8 cellular contexts compared by ENCODE assay signal in the genomic region with DNA sequence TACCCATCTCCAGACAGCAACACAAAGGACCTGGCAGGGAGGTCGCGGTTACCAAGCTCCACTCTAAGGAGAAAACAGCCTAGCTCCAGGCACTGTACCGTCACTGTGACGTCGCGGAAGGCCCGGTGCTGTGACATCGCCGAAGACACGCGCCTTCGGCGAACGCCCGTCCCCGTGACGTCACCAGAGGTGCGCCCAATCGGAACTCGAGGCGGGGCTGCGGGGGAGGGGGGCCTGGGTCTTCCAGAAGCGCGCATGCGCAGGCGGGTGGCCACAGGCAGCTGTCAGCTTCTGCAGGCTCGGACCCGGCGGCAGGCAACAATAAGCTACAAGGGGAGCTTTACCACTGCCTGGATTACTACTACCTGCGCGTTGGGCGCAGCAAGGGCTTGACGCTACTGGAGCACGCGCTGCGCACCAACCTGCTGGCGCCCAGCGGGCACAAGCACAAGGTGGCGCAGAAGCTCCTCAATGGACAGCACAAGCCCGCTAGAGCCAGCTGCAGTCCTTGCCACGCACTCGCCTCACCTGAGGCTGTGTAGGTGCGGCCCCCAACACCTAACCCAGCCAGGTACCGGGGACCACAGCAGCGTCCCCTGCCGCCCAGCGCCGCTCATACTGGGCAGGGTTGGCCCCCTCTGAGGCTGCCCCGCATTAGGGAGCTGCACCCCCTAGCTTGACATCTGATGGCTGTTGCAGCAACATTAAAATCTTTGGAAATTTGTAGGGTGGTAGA.
DNase-seq lines count a peak whose midpoint lies in the region; ATAC-seq and TF ChIP-seq lines count a peak whose summit lies in the region.

No MANE protein-coding gene starts in this region.

- H3K36me3 ChIP-seq in esophagus squamous epithelium (peaks cover 0 to 11% (median 0%) of the 10 kb centered on the region in 3 donors), mucosa of rectum (ENCODE audit: control insufficient read depth in 2 of 2, insufficient read depth in 2 of 2, low read length in 2 of 2) (peaks cover 0 to 5% of the 10 kb centered on the region in 2 donors)

- H3K9me3 ChIP-seq in esophagus squamous epithelium (no peaks in the 10 kb centered on the region), mucosa of rectum (ENCODE audit: control insufficient read depth in 2 of 2, low read length in 2 of 2) (no peaks in the 10 kb centered on the region)

- TF ChIP-seq POLR2A in esophagus squamous epithelium (IDR thresholded peaks at IDR 0.05): no peak

- ATAC-seq in HG03025 (IDR thresholded peaks at IDR 0.05; ENCODE audit: low FRiP score, unreplicated experiment): peak; percentile 45

- 0 to 60% methylated on average over 2 to 8 of the region's 49 CpGs for WGBS in esophagus squamous epithelium, 2 donors

- DNase-seq in NCI-H748 (lab: John Stamatoyannopoulos, UW; ENCODE audit: unreplicated experiment): peak; percentile 96
- DNase-seq in activated T-helper 1 cell treated with Interleukin-2 at 50 U/mL for 16 hours (ENCODE audit: low read depth): peak; percentile 70
- DNase-seq in esophagus squamous epithelium (lab: John Stamatoyannopoulos, UW): peak; percentile 12
- DNase-seq in stimulated activated CD8-positive, alpha-beta memory T cell treated with anti-CD3 and anti-CD28 coated beads, Interleukin-4, amount 100 ng/mL, for 1 hour (ENCODE audit: low read depth in 2 of 2, low spot score in 1 of 2): peak; percentile 38 to 57
- no peak for DNase-seq in NCI-H226

- H3K9ac ChIP-seq in mucosa of rectum (ENCODE audit: low read depth in 1 of 2, low read length in 2 of 2): peak overlapping the region; percentile 41 to 55

- H3K4me1 ChIP-seq in esophagus squamous epithelium: peaks cover 9 to 16% (median 12%) of the 10 kb centered on the region in 3 donors
- H3K4me1 ChIP-seq in mucosa of rectum (ENCODE audit: control insufficient read depth in 2 of 2, insufficient read depth in 2 of 2, low read length in 2 of 2): peaks cover 0 to 11% of the 10 kb centered on the region in 2 donors

- TF ChIP-seq CTCF in GM12873 (IDR thresholded peaks at IDR 0.05; ENCODE audit: insufficient read depth, low read depth, low read length, missing control alignments) (peak; percentile 54), esophagus squamous epithelium (IDR thresholded peaks at IDR 0.05) (peak; percentile 14 to 64 (median 40))

- H3K4me3 ChIP-seq in esophagus squamous epithelium (peak overlapping the region; percentile 34 to 76 (median 52)), mucosa of rectum (ENCODE audit: low read length in 2 of 2) (peak overlapping the region; percentile 66 to 82)

- H3K27me3 ChIP-seq in esophagus squamous epithelium (no peaks in the 10 kb centered on the region), mucosa of rectum (ENCODE audit: control insufficient read depth in 2 of 2, insufficient read depth in 2 of 2, low read length in 2 of 2) (no peaks in the 10 kb centered on the region)

- intact Hi-C loops in esophagus squamous epithelium (cut with DNase I): no loop called here

- peak overlapping the region; percentile 43 to 68 (median 52) for H3K27ac ChIP-seq in esophagus squamous epithelium
- H3K27ac ChIP-seq in mucosa of rectum (ENCODE audit: low read depth in 2 of 2, low read length in 2 of 2): no peak overlapping the region

Comparison
In these comparisons a context has a peak if more than half of its experiments do, and no peak if none do; other contexts are left out.
1. H3K27ac ChIP-seq: peak in esophagus squamous epithelium (4 of 4); none in mucosa of rectum (0 of 2).